ENCODE assay signal across 1 cellular context in the genomic region with DNA sequence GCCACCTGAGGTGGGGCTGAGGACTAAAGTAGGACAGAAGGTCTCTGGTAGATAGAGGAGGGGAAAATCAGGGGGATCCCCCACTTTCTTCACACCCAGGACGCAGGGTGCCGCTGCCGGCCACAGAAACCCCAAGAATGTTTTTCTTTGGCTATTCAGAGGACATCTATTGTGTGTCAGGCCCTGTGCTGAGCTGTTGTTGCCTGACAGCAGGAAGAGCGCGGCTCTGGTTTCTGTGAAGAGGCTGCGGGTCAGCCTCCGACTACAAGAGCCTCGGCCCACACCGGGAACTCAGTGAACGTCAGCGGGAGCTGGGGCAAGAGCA.
TF ChIP-seq lines count a peak whose summit lies in the region.

No MANE protein-coding gene starts in this region.

TF ChIP-seq in GM23338, 12 proteins besides CTCF, POLR2A, EP300 and RAD21 (continued from another document):
- TF ChIP-seq, protein P1, sequence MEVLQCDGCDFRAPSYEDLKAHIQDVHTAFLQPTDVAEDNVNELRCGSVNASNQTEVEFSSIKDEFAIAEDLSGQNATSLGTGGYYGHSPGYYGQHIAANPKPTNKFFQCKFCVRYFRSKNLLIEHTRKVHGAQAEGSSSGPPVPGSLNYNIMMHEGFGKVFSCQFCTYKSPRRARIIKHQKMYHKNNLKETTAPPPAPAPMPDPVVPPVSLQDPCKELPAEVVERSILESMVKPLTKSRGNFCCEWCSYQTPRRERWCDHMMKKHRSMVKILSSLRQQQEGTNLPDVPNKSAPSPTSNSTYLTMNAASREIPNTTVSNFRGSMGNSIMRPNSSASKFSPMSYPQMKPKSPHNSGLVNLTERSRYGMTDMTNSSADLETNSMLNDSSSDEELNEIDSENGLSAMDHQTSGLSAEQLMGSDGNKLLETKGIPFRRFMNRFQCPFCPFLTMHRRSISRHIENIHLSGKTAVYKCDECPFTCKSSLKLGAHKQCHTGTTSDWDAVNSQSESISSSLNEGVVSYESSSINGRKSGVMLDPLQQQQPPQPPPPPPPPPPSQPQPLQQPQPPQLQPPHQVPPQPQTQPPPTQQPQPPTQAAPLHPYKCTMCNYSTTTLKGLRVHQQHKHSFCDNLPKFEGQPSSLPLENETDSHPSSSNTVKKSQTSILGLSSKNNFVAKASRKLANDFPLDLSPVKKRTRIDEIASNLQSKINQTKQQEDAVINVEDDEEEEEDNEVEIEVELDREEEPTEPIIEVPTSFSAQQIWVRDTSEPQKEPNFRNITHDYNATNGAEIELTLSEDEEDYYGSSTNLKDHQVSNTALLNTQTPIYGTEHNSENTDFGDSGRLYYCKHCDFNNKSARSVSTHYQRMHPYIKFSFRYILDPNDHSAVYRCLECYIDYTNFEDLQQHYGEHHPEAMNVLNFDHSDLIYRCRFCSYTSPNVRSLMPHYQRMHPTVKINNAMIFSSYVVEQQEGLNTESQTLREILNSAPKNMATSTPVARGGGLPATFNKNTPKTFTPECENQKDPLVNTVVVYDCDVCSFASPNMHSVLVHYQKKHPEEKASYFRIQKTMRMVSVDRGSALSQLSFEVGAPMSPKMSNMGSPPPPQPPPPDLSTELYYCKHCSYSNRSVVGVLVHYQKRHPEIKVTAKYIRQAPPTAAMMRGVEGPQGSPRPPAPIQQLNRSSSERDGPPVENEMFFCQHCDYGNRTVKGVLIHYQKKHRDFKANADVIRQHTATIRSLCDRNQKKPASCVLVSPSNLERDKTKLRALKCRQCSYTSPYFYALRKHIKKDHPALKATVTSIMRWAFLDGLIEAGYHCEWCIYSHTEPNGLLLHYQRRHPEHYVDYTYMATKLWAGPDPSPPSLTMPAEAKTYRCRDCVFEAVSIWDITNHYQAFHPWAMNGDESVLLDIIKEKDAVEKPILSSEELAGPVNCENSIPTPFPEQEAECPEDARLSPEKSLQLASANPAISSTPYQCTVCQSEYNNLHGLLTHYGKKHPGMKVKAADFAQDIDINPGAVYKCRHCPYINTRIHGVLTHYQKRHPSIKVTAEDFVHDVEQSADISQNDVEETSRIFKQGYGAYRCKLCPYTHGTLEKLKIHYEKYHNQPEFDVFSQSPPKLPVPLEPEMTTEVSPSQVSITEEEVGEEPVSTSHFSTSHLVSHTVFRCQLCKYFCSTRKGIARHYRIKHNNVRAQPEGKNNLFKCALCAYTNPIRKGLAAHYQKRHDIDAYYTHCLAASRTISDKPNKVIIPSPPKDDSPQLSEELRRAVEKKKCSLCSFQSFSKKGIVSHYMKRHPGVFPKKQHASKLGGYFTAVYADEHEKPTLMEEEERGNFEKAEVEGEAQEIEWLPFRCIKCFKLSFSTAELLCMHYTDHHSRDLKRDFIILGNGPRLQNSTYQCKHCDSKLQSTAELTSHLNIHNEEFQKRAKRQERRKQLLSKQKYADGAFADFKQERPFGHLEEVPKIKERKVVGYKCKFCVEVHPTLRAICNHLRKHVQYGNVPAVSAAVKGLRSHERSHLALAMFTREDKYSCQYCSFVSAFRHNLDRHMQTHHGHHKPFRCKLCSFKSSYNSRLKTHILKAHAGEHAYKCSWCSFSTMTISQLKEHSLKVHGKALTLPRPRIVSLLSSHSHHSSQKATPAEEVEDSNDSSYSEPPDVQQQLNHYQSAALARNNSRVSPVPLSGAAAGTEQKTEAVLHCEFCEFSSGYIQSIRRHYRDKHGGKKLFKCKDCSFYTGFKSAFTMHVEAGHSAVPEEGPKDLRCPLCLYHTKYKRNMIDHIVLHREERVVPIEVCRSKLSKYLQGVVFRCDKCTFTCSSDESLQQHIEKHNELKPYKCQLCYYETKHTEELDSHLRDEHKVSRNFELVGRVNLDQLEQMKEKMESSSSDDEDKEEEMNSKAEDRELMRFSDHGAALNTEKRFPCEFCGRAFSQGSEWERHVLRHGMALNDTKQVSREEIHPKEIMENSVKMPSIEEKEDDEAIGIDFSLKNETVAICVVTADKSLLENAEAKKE (CRISPR knock-in tag; IDR thresholded peaks at IDR 0.05): no peak
- no peak for TF ChIP-seq JUNB (IDR thresholded peaks at IDR 0.05; ENCODE audit: unreplicated experiment)
TF ChIP-seq in GM23338: peak in this region for 0.
